In genomic region chr10:89283988-89284475, GRCh38 we compare ENCODE assay signal across 9 cellular contexts. TPM values are rescaled to one million over a fixed set of nuclear protein-coding genes. Genes with fewer than 3 reads are reported as not detected.
DNase-seq lines count a peak whose midpoint lies in the region; ATAC-seq and TF ChIP-seq lines count a peak whose summit lies in the region.
"Had no signal": no experiment of that assay in that cellular context is flagged by ENCODE, and none has a peak within 500 bp of the region (broad histone marks: within the 10 kb centered on the region; RNA-seq: fewer than 3 reads in every experiment).

No MANE protein-coding gene starts in this region.

- H3K27me3 Mint-ChIP-seq in glutamatergic neuron (ENCODE audit: unreplicated experiment) = no peaks in the 10 kb centered on the region
- no peaks in the 10 kb centered on the region for H3K27me3 Mint-ChIP-seq in progenitor cell of endocrine pancreas
- H3K27me3 Mint-ChIP-seq in activated T-cell treated with anti-CD3 and anti-CD28 coated beads, Interleukin-2, amount 50 U/mL, for 24 hours = no peaks in the 10 kb centered on the region

- no peaks in the 10 kb centered on the region for H3K36me3 ChIP-seq in SJCRH30

- TF ChIP-seq POLR2A in erythroblast (IDR thresholded peaks at IDR 0.05; ENCODE audit: low read length) = no peak

- peaks cover 14% of the 10 kb centered on the region for H3K4me1 ChIP-seq in SJCRH30

- H3K4me1 Mint-ChIP-seq in glutamatergic neuron (ENCODE audit: low read depth, unreplicated experiment) = peaks cover 2% of the 10 kb centered on the region
- peaks cover 8% of the 10 kb centered on the region for H3K4me1 Mint-ChIP-seq in progenitor cell of endocrine pancreas (ENCODE audit: low read depth)
- no peaks in the 10 kb centered on the region for H3K4me1 Mint-ChIP-seq in activated T-cell treated with anti-CD3 and anti-CD28 coated beads, Interleukin-2, amount 50 U/mL, for 24 hours (ENCODE audit: low read depth)
- H3K4me1 Mint-ChIP-seq: central memory CD8-positive, alpha-beta T cell had no signal

- DNase-seq in Daoy (ENCODE audit: low read depth) (peak; percentile 50), SJCRH30 (peak; percentile 66 to 75), glutamatergic neuron (peak; percentile 22), progenitor cell of endocrine pancreas (ENCODE audit: low spot score, unreplicated experiment) (no peak), erythroblast (lab: John Stamatoyannopoulos, UW) (no peak)
- DNase-seq in activated T-cell treated with anti-CD3 and anti-CD28 coated beads, Interleukin-2, amount 50 U/mL, for 24 hours = no peak
- no peak for DNase-seq in activated T-cell treated with anti-CD3 and anti-CD28 coated beads, Interleukin-2, amount 50 U/mL, for 48 hours

- no peak overlapping the region for H3K4me3 Mint-ChIP-seq in glutamatergic neuron (ENCODE audit: unreplicated experiment)
- no peak overlapping the region for H3K4me3 Mint-ChIP-seq in progenitor cell of endocrine pancreas (ENCODE audit: low read depth)
- no peak overlapping the region for H3K4me3 Mint-ChIP-seq in activated T-cell treated with anti-CD3 and anti-CD28 coated beads, Interleukin-2, amount 50 U/mL, for 24 hours
- H3K4me3 Mint-ChIP-seq: central memory CD8-positive, alpha-beta T cell had no signal

- peak overlapping the region; percentile 57 for H3K27ac ChIP-seq in SJCRH30

- no peak for ATAC-seq in HG03354 (IDR thresholded peaks at IDR 0.05; ENCODE audit: poor library complexity, severe bottlenecking, unreplicated experiment)

- H3K9me3 Mint-ChIP-seq in glutamatergic neuron (ENCODE audit: unreplicated experiment) (peaks cover 4% of the 10 kb centered on the region), progenitor cell of endocrine pancreas (ENCODE audit: low read depth) (no peaks in the 10 kb centered on the region)
- H3K9me3 Mint-ChIP-seq in activated T-cell treated with anti-CD3 and anti-CD28 coated beads, Interleukin-2, amount 50 U/mL, for 24 hours = no peaks in the 10 kb centered on the region
- H3K9me3 Mint-ChIP-seq: central memory CD8-positive, alpha-beta T cell had no signal

- H3K27ac Mint-ChIP-seq in glutamatergic neuron (ENCODE audit: unreplicated experiment) (peak overlapping the region; percentile 23), progenitor cell of endocrine pancreas (peak overlapping the region; percentile 43)
- H3K27ac Mint-ChIP-seq in activated T-cell treated with anti-CD3 and anti-CD28 coated beads, Interleukin-2, amount 50 U/mL, for 24 hours = no peak overlapping the region

- H3K9me3 ChIP-seq in SJCRH30 (replicated peaks) = no peaks in the 10 kb centered on the region

- H3K4me3 ChIP-seq in SJCRH30 = peak overlapping the region; percentile 47

- H3K36me3 Mint-ChIP-seq in glutamatergic neuron (ENCODE audit: unreplicated experiment) = no peaks in the 10 kb centered on the region
- no peaks in the 10 kb centered on the region for H3K36me3 Mint-ChIP-seq in progenitor cell of endocrine pancreas (ENCODE audit: insufficient read depth)
- no peaks in the 10 kb centered on the region for H3K36me3 Mint-ChIP-seq in activated T-cell treated with anti-CD3 and anti-CD28 coated beads, Interleukin-2, amount 50 U/mL, for 24 hours (ENCODE audit: low read depth)

- no peaks in the 10 kb centered on the region for H3K27me3 ChIP-seq in SJCRH30

- TF ChIP-seq CTCF in glutamatergic neuron (IDR thresholded peaks at IDR 0.05; ENCODE audit: partially characterized antibody, unreplicated experiment) (no peak), progenitor cell of endocrine pancreas (IDR thresholded peaks at IDR 0.05; ENCODE audit: unreplicated experiment) (no peak)

RNA-seq across cellular contexts. Expression of gene IFIT2, which starts 17.8 kb away (rescaled TPM):
- 7.1 and 8.5 TPM in 2 replicates for total RNA-seq in Daoy (2014; rRNA removed; shearing (Covaris generic))
- total RNA-seq in SJCRH30 (2014; rRNA removed; shearing (Covaris generic)) = 0.26 and 0.28 TPM in 2 replicates
- total RNA-seq in glutamatergic neuron (ENCODE audit: unreplicated experiment) = not detected
- total RNA-seq in progenitor cell of endocrine pancreas = not detected in 2 replicates

RNA-seq across cellular contexts. Expression of gene LIPA, which starts 32.5 kb away (rescaled TPM):
- 15.6 and 16.2 TPM in 2 replicates for total RNA-seq in Daoy (2014; rRNA removed; shearing (Covaris generic))
- 14.5 and 14.6 TPM in 2 replicates for total RNA-seq in SJCRH30 (2014; rRNA removed; shearing (Covaris generic))
- total RNA-seq in glutamatergic neuron (ENCODE audit: unreplicated experiment) (22.0 TPM), progenitor cell of endocrine pancreas (17.0 and 19.5 TPM in 2 replicates)

RNA-seq across cellular contexts. Expression of gene IFIT3, which starts 43.8 kb away (rescaled TPM):
- total RNA-seq in Daoy (2014; rRNA removed; shearing (Covaris generic)) = 28.3 and 31.5 TPM in 2 replicates
- total RNA-seq in SJCRH30 (2014; rRNA removed; shearing (Covaris generic)) = 0.73 and 0.76 TPM in 2 replicates
- total RNA-seq in glutamatergic neuron (ENCODE audit: unreplicated experiment) = not detected
- total RNA-seq in progenitor cell of endocrine pancreas = 0.16 TPM in 1 of 2 replicates, not detected in the other

Comparison
In these comparisons a context has a peak if more than half of its experiments do, and no peak if none do; other contexts are left out.
1. DNase-seq: peak in Daoy (single experiment), SJCRH30 (2 of 2) and glutamatergic neuron (single experiment); none in progenitor cell of endocrine pancreas (single experiment), activated T-cell treated with anti-CD3 and anti-CD28 coated beads, Interleukin-2, amount 50 U/mL, for 24 hours (single experiment), activated T-cell treated with anti-CD3 and anti-CD28 coated beads, Interleukin-2, amount 50 U/mL, for 48 hours (0 of 2) and erythroblast (0 of 2).
2. RNA of gene IFIT3, which starts 43.8 kb away (total RNA-seq): 28.3 to 31.5 TPM in Daoy; 0.73 to 0.76 TPM in SJCRH30, 0.16 TPM in progenitor cell of endocrine pancreas and not detected in glutamatergic neuron (single experiment); every median in the first group is over 10 times any median in the second.